Comparison of ENCODE assay signal across 8 cellular contexts in genomic region chr1:1374861-1375662, GRCh38. TPM values are rescaled to one million over a fixed set of nuclear protein-coding genes. Genes with fewer than 3 reads are reported as not detected.
A peak's percentile ranks its signal among the peaks of the same experiment; 100 is the strongest.
DNase-seq lines count a peak whose midpoint lies in the region; ATAC-seq and TF ChIP-seq lines count a peak whose summit lies in the region.

TSS of gene AURKAIP1 (minus strand) at chr1:1375207. CDS start at chr1:1374756, 451 bp downstream.

- intact Hi-C loops in activated T-helper 2 cell treated with anti-CD3 and anti-CD28 coated beads, Interferon-gamma antibody, Interleukin-2, Interleukin-4, amounts not matched to agents 10 μg/mL and 5 μg/mL and 100 μg/mL, durations not matched to agents 14 hours and 24 hours and 36 hours (cut with micrococcal nuclease) = loop anchor here (1.0 to 10.0 kb wide), 4 partner anchors 24 to 70 kb away; partner anchors contain the start of genes ACAP3, CCNL2, DVL1 and MRPL20

- H3K27ac Mint-ChIP-seq in activated T-helper 2 cell treated with anti-CD3 and anti-CD28 coated beads, Interferon-gamma antibody, Interleukin-2, Interleukin-4, amounts not matched to agents 10 μg/mL and 5 μg/mL and 100 μg/mL, durations not matched to agents 14 hours and 24 hours and 36 hours = peak within 1 kb of the TSS; percentile 95
- H3K27ac Mint-ChIP-seq in naive thymus-derived CD8-positive, alpha-beta T cell = peak within 1 kb of the TSS; percentile 91 to 99 (median 97)

- H3K4me3 ChIP-seq in RWPE2 (ENCODE audit: severe bottlenecking) (peak within 1 kb of the TSS; percentile 78), fibroblast of mammary gland (ENCODE audit: control insufficient read depth, low read depth, low read length) (peak within 1 kb of the TSS; percentile 79)

- peaks cover 8% of the 10 kb centered on the region for H3K36me3 ChIP-seq in RWPE2 (ENCODE audit: low read depth)

- H3K4me1 Mint-ChIP-seq in activated T-helper 2 cell treated with anti-CD3 and anti-CD28 coated beads, Interferon-gamma antibody, Interleukin-2, Interleukin-4, amounts not matched to agents 10 μg/mL and 5 μg/mL and 100 μg/mL, durations not matched to agents 14 hours and 24 hours and 36 hours (ENCODE audit: low read depth) = peaks cover 16% of the 10 kb centered on the region
- H3K4me1 Mint-ChIP-seq in naive thymus-derived CD8-positive, alpha-beta T cell = peaks cover 9 to 43% (median 24%) of the 10 kb centered on the region in 4 donors

- H3K9me3 ChIP-seq in RWPE2 (ENCODE audit: severe bottlenecking) = no peaks in the 10 kb centered on the region

- H3K27me3 Mint-ChIP-seq in activated T-helper 2 cell treated with anti-CD3 and anti-CD28 coated beads, Interferon-gamma antibody, Interleukin-2, Interleukin-4, amounts not matched to agents 10 μg/mL and 5 μg/mL and 100 μg/mL, durations not matched to agents 14 hours and 24 hours and 36 hours (ENCODE audit: low read depth) = no peaks in the 10 kb centered on the region
- no peaks in the 10 kb centered on the region for H3K27me3 Mint-ChIP-seq in naive thymus-derived CD8-positive, alpha-beta T cell

- no peaks in the 10 kb centered on the region for H3K27me3 ChIP-seq in RWPE2 (ENCODE audit: insufficient read depth, poor library complexity, severe bottlenecking)

- peaks cover 15% of the 10 kb centered on the region for H3K36me3 Mint-ChIP-seq in activated T-helper 2 cell treated with anti-CD3 and anti-CD28 coated beads, Interferon-gamma antibody, Interleukin-2, Interleukin-4, amounts not matched to agents 10 μg/mL and 5 μg/mL and 100 μg/mL, durations not matched to agents 14 hours and 24 hours and 36 hours (ENCODE audit: low read depth)
- H3K36me3 Mint-ChIP-seq in naive thymus-derived CD8-positive, alpha-beta T cell = no peaks in the 10 kb centered on the region

- peak; percentile 100 for DNase-seq in ELR (ENCODE audit: low read depth)
- DNase-seq in H4 (ENCODE audit: low spot score) = peak; percentile 100
- peak; percentile 99 for DNase-seq in LoVo (ENCODE audit: low spot score)
- peak; percentile 98 for DNase-seq in RWPE2 (ENCODE audit: low spot score)
- DNase-seq in activated T-helper 2 cell treated with anti-CD3 and anti-CD28 coated beads, Interferon-gamma antibody, Interleukin-2, Interleukin-4, amounts not matched to agents 10 μg/mL and 5 μg/mL and 100 μg/mL, durations not matched to agents 14 hours and 24 hours and 36 hours (ENCODE audit: low spot score) = peak; percentile 97
- DNase-seq in fibroblast of mammary gland (ENCODE audit: low read depth) = peak; percentile 100
- peak; percentile 83 to 99 (median 96) for DNase-seq in naive thymus-derived CD8-positive, alpha-beta T cell
- peak; percentile 86 to 96 (median 95) for DNase-seq in stimulated activated naive CD4-positive, alpha-beta T cell (lab: John Stamatoyannopoulos, UW)

- TF ChIP-seq CTCF in RWPE2 (IDR thresholded peaks at IDR 0.05; ENCODE audit: poor library complexity, severe bottlenecking) (peak; percentile 22), fibroblast of mammary gland (conservative IDR thresholded peaks at IDR 0.05; ENCODE audit: control insufficient read depth, insufficient read depth, low read depth, low read length) (no peak)

- POLR2A ChIA-PET in naive thymus-derived CD8-positive, alpha-beta T cell (lab: Charles Lee) = interaction anchor here (0.6 to 8.9 kb wide), 22 partner anchors 12 to 845 kb away, joined by 3 to 105 read pairs (median 5); partner anchors contain the start of genes C1orf159, CCNL2, DVL1 and ISG15

- peak; percentile 93 for ATAC-seq in RWPE2 (ENCODE audit: low read depth)
- peak; percentile 64 to 77 for ATAC-seq in naive thymus-derived CD8-positive, alpha-beta T cell

- H3K4me1 ChIP-seq in RWPE2 (ENCODE audit: insufficient read depth, poor library complexity, severe bottlenecking) = peaks cover 4% of the 10 kb centered on the region

- peak within 1 kb of the TSS; percentile 63 for H3K27ac ChIP-seq in RWPE2 (ENCODE audit: poor library complexity, severe bottlenecking)

- H3K9me3 Mint-ChIP-seq in activated T-helper 2 cell treated with anti-CD3 and anti-CD28 coated beads, Interferon-gamma antibody, Interleukin-2, Interleukin-4, amounts not matched to agents 10 μg/mL and 5 μg/mL and 100 μg/mL, durations not matched to agents 14 hours and 24 hours and 36 hours = no peaks in the 10 kb centered on the region
- H3K9me3 Mint-ChIP-seq in naive thymus-derived CD8-positive, alpha-beta T cell = no peaks in the 10 kb centered on the region

- peak within 1 kb of the TSS; percentile 87 for H3K4me3 Mint-ChIP-seq in activated T-helper 2 cell treated with anti-CD3 and anti-CD28 coated beads, Interferon-gamma antibody, Interleukin-2, Interleukin-4, amounts not matched to agents 10 μg/mL and 5 μg/mL and 100 μg/mL, durations not matched to agents 14 hours and 24 hours and 36 hours (ENCODE audit: low read depth)
- peak within 1 kb of the TSS; percentile 87 to 97 (median 93) for H3K4me3 Mint-ChIP-seq in naive thymus-derived CD8-positive, alpha-beta T cell

RNA-seq across cellular contexts. Expression of gene AURKAIP1, which starts in this region (rescaled TPM):
- total RNA-seq in H4 (2014; rRNA removed; shearing (Covaris generic)) = 162 and 168 TPM in 2 replicates
- 133 TPM in 2 replicates for total RNA-seq in activated T-helper 2 cell treated with anti-CD3 and anti-CD28 coated beads, Interferon-gamma antibody, Interleukin-2, Interleukin-4, amounts not matched to agents 10 μg/mL and 5 μg/mL and 100 μg/mL, durations not matched to agents 14 hours and 24 hours and 36 hours
- total RNA-seq in naive thymus-derived CD8-positive, alpha-beta T cell = 10 to 100 TPM; 68.0 to 70.3 TPM
- polyA plus RNA-seq in naive thymus-derived CD8-positive, alpha-beta T cell = 100 to 1,000 TPM; 146 to 169 (median 168) TPM

Comparison
In these comparisons a context has a peak if more than half of its experiments do, and no peak if none do; other contexts are left out.
1. Peak in every context shown above with its lines: DNase-seq, ATAC-seq, H3K4me3 ChIP-seq and H3K27ac ChIP-seq.